ENCODE assay signal across 10 cellular contexts in genomic region chr7:100157069-100157333, GRCh38. TPM values are rescaled to one million over a fixed set of nuclear protein-coding genes. Genes with fewer than 3 reads are reported as not detected.
DNase-seq lines count a peak whose midpoint lies in the region; ATAC-seq and TF ChIP-seq lines count a peak whose summit lies in the region.
"Had no signal": no experiment of that assay in that cellular context is flagged by ENCODE, and none has a peak within 500 bp of the region (broad histone marks: within the 10 kb centered on the region; RNA-seq: fewer than 3 reads in every experiment).

No MANE protein-coding gene starts in this region.

- TF ChIP-seq POLR2A in suprapubic skin (IDR thresholded peaks at IDR 0.05) = no peak

- CTCF ChIA-PET in activated CD8-positive, alpha-beta T cell treated with anti-CD3 and anti-CD28 coated beads for 36 hours (lab: Charles Lee) = interaction anchor here (0.8 to 2.4 kb wide), 7 partner anchors 9 to 61 kb away, joined by 3 to 9 read pairs (median 4); no protein-coding TSS in a partner anchor

- H3K4me3 ChIP-seq in hepatocyte (no peak overlapping the region), suprapubic skin (peak overlapping the region; percentile 61)

- no peaks in the 10 kb centered on the region for H3K9me2 ChIP-seq in hepatocyte (replicated peaks; ENCODE audit: insufficient read depth)

- H2AFZ ChIP-seq in hepatocyte = no peak overlapping the region

- no peaks in the 10 kb centered on the region for H3K9me3 ChIP-seq in hepatocyte (ENCODE audit: low read depth)
- no peaks in the 10 kb centered on the region for H3K9me3 ChIP-seq in suprapubic skin

- H3K4me3 Mint-ChIP-seq in activated T-cell treated with anti-CD3 and anti-CD28 coated beads, Interleukin-2, amount 50 U/mL, for 4 hours = peak overlapping the region; percentile 84
- peak overlapping the region; percentile 67 for H3K4me3 Mint-ChIP-seq in activated CD8-positive, alpha-beta T cell treated with anti-CD3 and anti-CD28 coated beads for 36 hours

- no peak for TF ChIP-seq CTCF in activated CD8-positive, alpha-beta T cell treated with anti-CD3 and anti-CD28 coated beads for 36 hours (IDR thresholded peaks at IDR 0.05)
- TF ChIP-seq CTCF in hepatocyte (IDR thresholded peaks at IDR 0.05; ENCODE audit: poor library complexity) = no peak
- TF ChIP-seq CTCF in suprapubic skin (IDR thresholded peaks at IDR 0.05) = no peak
- no peak for TF ChIP-seq CTCF in GM20000 (IDR thresholded peaks at IDR 0.05; ENCODE audit: extremely low read depth, missing control alignments)

- no peak for TF ChIP-seq EP300 in suprapubic skin (IDR thresholded peaks at IDR 0.05)

- POLR2A ChIA-PET in activated CD8-positive, alpha-beta T cell treated with anti-CD3 and anti-CD28 coated beads for 36 hours (lab: Charles Lee) = interaction anchor here (0.9 to 1.8 kb wide), 7 partner anchors 8 to 56 kb away, joined by 3 to 11 read pairs (median 4); partner anchors contain the start of genes GAL3ST4, GPC2, LAMTOR4 and MCM7

- H3K36me3 Mint-ChIP-seq in activated T-cell treated with anti-CD3 and anti-CD28 coated beads, Interleukin-2, amount 50 U/mL, for 4 hours (ENCODE audit: insufficient read depth) = peaks cover 19% of the 10 kb centered on the region
- peaks cover 23% of the 10 kb centered on the region for H3K36me3 Mint-ChIP-seq in activated CD8-positive, alpha-beta T cell treated with anti-CD3 and anti-CD28 coated beads for 36 hours (ENCODE audit: low read depth)

- H4K20me1 ChIP-seq in hepatocyte (ENCODE audit: insufficient read depth, poor library complexity, severe bottlenecking) = no peaks in the 10 kb centered on the region

- H3K27me3 Mint-ChIP-seq in activated T-cell treated with anti-CD3 and anti-CD28 coated beads, Interleukin-2, amount 50 U/mL, for 4 hours (ENCODE audit: low read depth) = no peaks in the 10 kb centered on the region
- H3K27me3 Mint-ChIP-seq in activated CD8-positive, alpha-beta T cell treated with anti-CD3 and anti-CD28 coated beads for 36 hours = no peaks in the 10 kb centered on the region

- intact Hi-C loops in activated CD8-positive, alpha-beta T cell treated with anti-CD3 and anti-CD28 coated beads for 36 hours (cut with micrococcal nuclease) = no loop called here

- no peaks in the 10 kb centered on the region for H3K9me3 Mint-ChIP-seq in activated T-cell treated with anti-CD3 and anti-CD28 coated beads, Interleukin-2, amount 50 U/mL, for 4 hours
- no peaks in the 10 kb centered on the region for H3K9me3 Mint-ChIP-seq in activated CD8-positive, alpha-beta T cell treated with anti-CD3 and anti-CD28 coated beads for 36 hours

- H3K79me2 ChIP-seq in hepatocyte = peaks cover 19% of the 10 kb centered on the region

- H3K27me3 ChIP-seq in hepatocyte (no peaks in the 10 kb centered on the region), suprapubic skin (no peaks in the 10 kb centered on the region)

- H3K4me1 Mint-ChIP-seq in activated T-cell treated with anti-CD3 and anti-CD28 coated beads, Interleukin-2, amount 50 U/mL, for 4 hours (ENCODE audit: low read depth) = peaks cover 51% of the 10 kb centered on the region
- peaks cover 39% of the 10 kb centered on the region for H3K4me1 Mint-ChIP-seq in activated CD8-positive, alpha-beta T cell treated with anti-CD3 and anti-CD28 coated beads for 36 hours (ENCODE audit: low read depth)

- H3K4me2 ChIP-seq in hepatocyte = peak overlapping the region; percentile 100

- peak overlapping the region; percentile 82 for H3K27ac ChIP-seq in hepatocyte
- peak overlapping the region; percentile 32 for H3K27ac ChIP-seq in suprapubic skin

- peaks cover 15% of the 10 kb centered on the region for H3K4me1 ChIP-seq in hepatocyte (ENCODE audit: insufficient read depth)
- H3K4me1 ChIP-seq in suprapubic skin = peaks cover 49% of the 10 kb centered on the region

- no peak for DNase-seq in activated T-cell treated with anti-CD3 and anti-CD28 coated beads, Interleukin-2, amount 50 U/mL, for 4 hours
- DNase-seq in activated T-cell treated with anti-CD3 and anti-CD28 coated beads, Interleukin-2, amount 50 U/mL, for 1 hour = no peak
- no peak for DNase-seq in activated CD8-positive, alpha-beta T cell treated with anti-CD3 and anti-CD28 coated beads for 36 hours
- no peak for DNase-seq in hepatocyte (ENCODE audit: low spot score)
- no peak for DNase-seq in suprapubic skin (ENCODE audit: low spot score in 2 of 2)
- no peak for DNase-seq in HT-29 (ENCODE audit: low spot score)
- no peak for DNase-seq in GM20000 (ENCODE audit: low spot score)
- no peak for DNase-seq in NCI-H1092 treated with DMSO at 0.1 percent for 48 hours (lab: John Stamatoyannopoulos, UW)
- DNase-seq: COR-L47, NCI-H1417 treated with DMSO at 0.1 percent for 48 hours had no signal

- H3K27ac Mint-ChIP-seq in activated CD8-positive, alpha-beta T cell treated with anti-CD3 and anti-CD28 coated beads for 36 hours = peak overlapping the region; percentile 89

- H3K36me3 ChIP-seq in hepatocyte (replicated peaks; ENCODE audit: insufficient read depth, low read depth) (no peaks in the 10 kb centered on the region), suprapubic skin (peaks cover 35% of the 10 kb centered on the region)

- WGBS in hepatocyte (ENCODE audit: low lambda C conversion rate, missing lambda C conversion rate) = 60% methylated on average over 5 of the region's 5 CpGs
- WGBS in suprapubic skin = 75% methylated on average over 4 of the region's 5 CpGs

- ATAC-seq in activated T-cell treated with anti-CD3 and anti-CD28 coated beads, Interleukin-2, amount 50 U/mL, for 4 hours = no peak
- no peak for ATAC-seq in activated CD8-positive, alpha-beta T cell treated with anti-CD3 and anti-CD28 coated beads for 36 hours

RNA-seq across cellular contexts. Expression of gene TRAPPC14, which starts 1.5 kb away (rescaled TPM):
- total RNA-seq in activated T-cell treated with anti-CD3 and anti-CD28 coated beads, Interleukin-2, amount 50 U/mL, for 4 hours = 10 to 100 TPM; 41.9 to 45.6 (median 43.6) TPM
- total RNA-seq in activated CD8-positive, alpha-beta T cell treated with anti-CD3 and anti-CD28 coated beads for 36 hours = 10 to 100 TPM; 15.7 to 17.4 TPM
- total RNA-seq in hepatocyte (7.7 and 14.7 TPM in 2 replicates), suprapubic skin (10 to 100 TPM; 19.7 to 69.0 (median 35.8) TPM)
- polyA plus RNA-seq in hepatocyte = 18.5 and 22.3 TPM in 2 replicates
- 22.5 and 27.8 TPM in 2 replicates for total RNA-seq in HT-29 (2014; rRNA removed; shearing (Covaris generic))

RNA-seq across cellular contexts. Expression of gene LAMTOR4, which starts 8.3 kb away (rescaled TPM):
- 100 to 1,000 TPM; 109 to 119 (median 115) TPM for total RNA-seq in activated T-cell treated with anti-CD3 and anti-CD28 coated beads, Interleukin-2, amount 50 U/mL, for 4 hours
- total RNA-seq in activated CD8-positive, alpha-beta T cell treated with anti-CD3 and anti-CD28 coated beads for 36 hours = 100 to 1,000 TPM; 108 to 116 TPM
- total RNA-seq in hepatocyte (80.1 and 90.5 TPM in 2 replicates), suprapubic skin (100 to 1,000 TPM; 346 to 682 (median 537) TPM)
- 198 and 228 TPM in 2 replicates for polyA plus RNA-seq in hepatocyte
- total RNA-seq in HT-29 (2014; rRNA removed; shearing (Covaris generic)) = 310 and 344 TPM in 2 replicates

RNA-seq across cellular contexts. Expression of gene GAL3ST4, which starts 11.4 kb away (rescaled TPM):
- total RNA-seq in activated T-cell treated with anti-CD3 and anti-CD28 coated beads, Interleukin-2, amount 50 U/mL, for 4 hours = 1 to 10 TPM in 1 of 3 donors, under 1 TPM in 2; 0.33 to 1.2 (median 0.40) TPM
- total RNA-seq in activated CD8-positive, alpha-beta T cell treated with anti-CD3 and anti-CD28 coated beads for 36 hours = 1 to 10 TPM; 2.4 to 2.7 TPM
- total RNA-seq in hepatocyte = 0.73 and 2.6 TPM in 2 replicates
- polyA plus RNA-seq in hepatocyte = 3.3 and 4.3 TPM in 2 replicates
- 10 to 100 TPM; 30.0 to 36.9 (median 33.0) TPM for total RNA-seq in suprapubic skin
- not detected in 2 replicates for total RNA-seq in HT-29 (2014; rRNA removed; shearing (Covaris generic))

RNA-seq across cellular contexts. Expression of gene GPC2, which starts 20.2 kb away (rescaled TPM):
- 1 to 10 TPM; 3.5 to 4.2 (median 4.1) TPM for total RNA-seq in activated T-cell treated with anti-CD3 and anti-CD28 coated beads, Interleukin-2, amount 50 U/mL, for 4 hours
- 1 to 10 TPM; 3.7 to 4.3 TPM for total RNA-seq in activated CD8-positive, alpha-beta T cell treated with anti-CD3 and anti-CD28 coated beads for 36 hours
- total RNA-seq in hepatocyte (2.0 and 5.3 TPM in 2 replicates), suprapubic skin (10 to 100 TPM in 2 of 4 donors, 1 to 10 TPM in 2; 7.3 to 45.4 (median 14.8) TPM)
- polyA plus RNA-seq in hepatocyte = 3.2 and 4.1 TPM in 2 replicates
- 1.7 and 4.2 TPM in 2 replicates for total RNA-seq in HT-29 (2014; rRNA removed; shearing (Covaris generic))

RNA-seq across cellular contexts. Expression of gene STAG3, which starts 20.7 kb away (rescaled TPM):
- total RNA-seq in activated T-cell treated with anti-CD3 and anti-CD28 coated beads, Interleukin-2, amount 50 U/mL, for 4 hours = 1 to 10 TPM; 3.3 to 5.8 (median 3.9) TPM
- total RNA-seq in activated CD8-positive, alpha-beta T cell treated with anti-CD3 and anti-CD28 coated beads for 36 hours = 10 to 100 TPM; 13.2 to 15.8 TPM
- 0.20 and 1.0 TPM in 2 replicates for total RNA-seq in hepatocyte
- 3.4 and 4.8 TPM in 2 replicates for polyA plus RNA-seq in hepatocyte
- 1 to 10 TPM in 2 of 4 donors, under 1 TPM in 1, not detected in 1; 0.68 to 2.0 (median 1.9) TPM for total RNA-seq in suprapubic skin
- 0.05 and 0.08 TPM in 2 replicates for total RNA-seq in HT-29 (2014; rRNA removed; shearing (Covaris generic))
